12 cellular contexts compared by ENCODE assay signal in genomic region chr18:27149240-27149639, GRCh38. TPM values are rescaled to one million over a fixed set of nuclear protein-coding genes. Genes with fewer than 3 reads are reported as not detected.
"Had no signal": no experiment of that assay in that cellular context is flagged by ENCODE, and none has a peak within 500 bp of the region (broad histone marks: within the 10 kb centered on the region; RNA-seq: fewer than 3 reads in every experiment).

No MANE protein-coding gene starts in this region.

RNA-seq across cellular contexts. Expression of gene CHST9, which starts 35.9 kb away (rescaled TPM):
- total RNA-seq: activated naive CD4-positive, alpha-beta T cell treated with anti-CD3 and anti-CD28 coated beads for 36 hours; activated naive CD4-positive, alpha-beta T cell treated with anti-CD3 and anti-CD28 coated beads, Interleukin-2, amount 50 U/mL, for 72 hours; activated naive CD8-positive, alpha-beta T cell treated with anti-CD3 and anti-CD28 coated beads for 36 hours; activated naive CD8-positive, alpha-beta T cell treated with anti-CD3 and anti-CD28 coated beads, Interleukin-2, amount 10 ng/mL, durations not matched to agents 7 days and 5 days; activated T-cell treated with anti-CD3 and anti-CD28 coated beads, Interleukin-2, amount 50 U/mL, for 4 hours; activated T-cell treated with anti-CD3 and anti-CD28 coated beads, Interleukin-2, amount 50 U/mL, for 72 hours; activated T-helper 1 cell treated with anti-CD3 and anti-CD28 coated beads, Interleukin-12 subunit alpha, Interleukin-12 subunit beta, Interleukin-2, Interleukin-4 antibody, amounts not matched to agents 30 ng/mL and 10 ng/mL and 1 ng/mL, durations not matched to agents 14 hours and 24 hours and 36 hours; activated T-helper 17 cell treated with anti-CD3 and anti-CD28 coated beads, Interleukin-2, amount 50 U/mL, for 72 hours; activated T-helper 2 cell treated with anti-CD3 and anti-CD28 coated beads, Interferon-gamma antibody, Interleukin-2, Interleukin-4, amounts not matched to agents 10 μg/mL and 5 μg/mL and 100 μg/mL, durations not matched to agents 14 hours and 24 hours and 36 hours; cardiac septum had no signal
- polyA plus RNA-seq: aorta, cardiac muscle cell had no signal
